ENCODE assay signal across 31 cellular contexts in the genomic region with DNA sequence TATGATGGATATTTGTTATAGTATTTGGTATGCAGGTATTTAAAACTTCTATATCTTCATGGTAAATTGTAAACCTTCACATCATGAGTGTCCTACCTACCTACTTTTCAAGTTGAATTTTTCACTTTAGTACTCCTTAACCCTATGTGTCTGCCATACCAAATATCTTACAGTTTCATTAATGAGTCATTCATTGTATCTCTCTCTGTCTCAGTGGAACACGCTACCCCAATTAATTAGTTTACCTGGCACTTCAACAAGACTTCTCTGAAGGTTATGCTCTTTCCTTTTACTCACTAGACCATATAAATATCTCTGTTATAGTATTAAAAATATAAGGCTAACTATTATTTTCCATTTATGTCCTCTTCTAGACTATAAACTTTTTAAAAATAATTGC.
"Had no signal": no experiment of that assay in that cellular context is flagged by ENCODE, and none has a peak within 500 bp of the region (broad histone marks: within the 10 kb centered on the region; RNA-seq: fewer than 3 reads in every experiment).

No MANE protein-coding gene starts in this region.

- H3K4me3 Mint-ChIP-seq: activated CD4-positive, alpha-beta memory T cell treated with anti-CD3 and anti-CD28 coated beads for 36 hours; activated naive CD4-positive, alpha-beta T cell treated with anti-CD3 and anti-CD28 coated beads, Interleukin-2, amount 10 ng/mL, durations not matched to agents 7 days and 5 days; activated naive CD8-positive, alpha-beta T cell treated with anti-CD3 and anti-CD28 coated beads, Interleukin-2, amount 10 ng/mL, durations not matched to agents 7 days and 5 days; activated T-helper 1 cell treated with anti-CD3 and anti-CD28 coated beads, Interleukin-12 subunit alpha, Interleukin-12 subunit beta, Interleukin-2, Interleukin-4 antibody, amounts not matched to agents 30 ng/mL and 10 ng/mL and 1 ng/mL, durations not matched to agents 14 hours and 24 hours and 36 hours; central memory CD8-positive, alpha-beta T cell; dendritic cell treated with granulocyte-macrophage colony-stimulating factor and Interleukin-4, amounts not matched to agents 40 ng/mL and 50 ng/mL, for 4 days; endodermal cell; nephron; stimulated activated effector memory CD8-positive, alpha-beta T cell treated with anti-CD3 and anti-CD28 coated beads, Interleukin-12 subunit alpha, Interleukin-12 subunit beta, amount 100 ng/mL, for 72 hours; T-helper 1 cell treated with Interleukin-12 subunit alpha and Interleukin-12 subunit beta and Interleukin-4 antibody, amounts not matched to agents 30 μg/mL and 1 μg/mL, for 36 hours had no signal

- DNase-seq: activated CD4-positive, alpha-beta memory T cell treated with anti-CD3 and anti-CD28 coated beads for 36 hours; activated CD4-positive, alpha-beta T cell treated with anti-CD3 and anti-CD28 coated beads for 48 hours; activated CD8-positive, alpha-beta memory T cell treated with anti-CD3 and anti-CD28 coated beads, Interleukin-2, amount 50 U/mL, for 4 hours; activated gamma-delta T cell; activated naive CD4-positive, alpha-beta T cell treated with anti-CD3 and anti-CD28 coated beads, Interleukin-2, amount 10 ng/mL, durations not matched to agents 7 days and 5 days; activated naive CD8-positive, alpha-beta T cell treated with anti-CD3 and anti-CD28 coated beads, Interleukin-2, amount 10 ng/mL, durations not matched to agents 7 days and 5 days; activated T-cell treated with anti-CD3 and anti-CD28 coated beads, Interleukin-2, amount 50 U/mL, for 1 hour; endodermal cell; esophagus squamous epithelium; gastrocnemius medialis; glutamatergic neuron; islet precursor cell; left cardiac atrium; left ventricle myocardium superior; right lobe of liver; stimulated activated CD4-positive, alpha-beta T cell treated with anti-CD3 and anti-CD28 coated beads, Interleukin-4, amount 100 ng/mL, for 24 hours; stomach; T-helper 9 cell; thyroid gland; upper lobe of left lung had no signal

- H3K27me3 ChIP-seq: gastrocnemius medialis, right lobe of liver, stomach, thyroid gland, upper lobe of left lung, vagina had no signal

- H3K4me1 Mint-ChIP-seq: activated naive CD4-positive, alpha-beta T cell treated with anti-CD3 and anti-CD28 coated beads, Interleukin-2, amount 10 ng/mL, durations not matched to agents 7 days and 5 days; central memory CD8-positive, alpha-beta T cell had no signal

- H3K36me3 Mint-ChIP-seq: activated CD4-positive, alpha-beta memory T cell treated with anti-CD3 and anti-CD28 coated beads for 36 hours; activated naive CD4-positive, alpha-beta T cell treated with anti-CD3 and anti-CD28 coated beads, Interleukin-2, amount 10 ng/mL, durations not matched to agents 7 days and 5 days; activated naive CD8-positive, alpha-beta T cell treated with anti-CD3 and anti-CD28 coated beads, Interleukin-2, amount 10 ng/mL, durations not matched to agents 7 days and 5 days; stimulated activated effector memory CD8-positive, alpha-beta T cell treated with anti-CD3 and anti-CD28 coated beads, Interleukin-12 subunit alpha, Interleukin-12 subunit beta, amount 100 ng/mL, for 72 hours had no signal

- FAIRE-seq: TTC549 had no signal

- H3K9me3 ChIP-seq: esophagus squamous epithelium, gastrocnemius medialis, right lobe of liver, stomach, thyroid gland, upper lobe of left lung, vagina had no signal

- H3K9me3 Mint-ChIP-seq: activated CD4-positive, alpha-beta memory T cell treated with anti-CD3 and anti-CD28 coated beads for 36 hours; activated naive CD4-positive, alpha-beta T cell treated with anti-CD3 and anti-CD28 coated beads, Interleukin-2, amount 10 ng/mL, durations not matched to agents 7 days and 5 days; activated naive CD8-positive, alpha-beta T cell treated with anti-CD3 and anti-CD28 coated beads, Interleukin-2, amount 10 ng/mL, durations not matched to agents 7 days and 5 days; activated T-helper 1 cell treated with anti-CD3 and anti-CD28 coated beads, Interleukin-12 subunit alpha, Interleukin-12 subunit beta, Interleukin-2, Interleukin-4 antibody, amounts not matched to agents 30 ng/mL and 10 ng/mL and 1 ng/mL, durations not matched to agents 14 hours and 24 hours and 36 hours; central memory CD8-positive, alpha-beta T cell; dendritic cell treated with granulocyte-macrophage colony-stimulating factor and Interleukin-4, amounts not matched to agents 40 ng/mL and 50 ng/mL, for 4 days; nephron; stimulated activated effector memory CD8-positive, alpha-beta T cell treated with anti-CD3 and anti-CD28 coated beads, Interleukin-12 subunit alpha, Interleukin-12 subunit beta, amount 100 ng/mL, for 72 hours; T-helper 1 cell treated with Interleukin-12 subunit alpha and Interleukin-12 subunit beta and Interleukin-4 antibody, amounts not matched to agents 30 μg/mL and 1 μg/mL, for 36 hours had no signal

- H3K36me3 ChIP-seq: esophagus squamous epithelium, gastrocnemius medialis, right lobe of liver, stomach, thyroid gland, upper lobe of left lung, vagina had no signal

- H3K4me3 ChIP-seq: esophagus squamous epithelium, gastrocnemius medialis, right lobe of liver, skin epidermis, stomach, thyroid gland, upper lobe of left lung, vagina had no signal

- ATAC-seq: activated CD4-positive, CD25-positive, alpha-beta regulatory T cell treated with anti-CD3 and anti-CD28 coated beads, Interleukin-2, amount 50 U/mL, for 24 hours; gastrocnemius medialis; left cardiac atrium; left ventricle myocardium superior; right lobe of liver; stimulated activated effector memory CD8-positive, alpha-beta T cell treated with anti-CD3 and anti-CD28 coated beads, Interleukin-12 subunit alpha, Interleukin-12 subunit beta, amount 100 ng/mL, for 72 hours had no signal

- H3K4me1 ChIP-seq: gastrocnemius medialis, right lobe of liver, stomach, thyroid gland, upper lobe of left lung, vagina had no signal

- H3K27me3 Mint-ChIP-seq: activated naive CD4-positive, alpha-beta T cell treated with anti-CD3 and anti-CD28 coated beads, Interleukin-2, amount 10 ng/mL, durations not matched to agents 7 days and 5 days; central memory CD8-positive, alpha-beta T cell; dendritic cell treated with granulocyte-macrophage colony-stimulating factor and Interleukin-4, amounts not matched to agents 40 ng/mL and 50 ng/mL, for 4 days had no signal

- H3K27ac ChIP-seq: esophagus squamous epithelium, gastrocnemius medialis, right lobe of liver, skin epidermis, stomach, thyroid gland, upper lobe of left lung, vagina, VCaP had no signal

- H3K27ac Mint-ChIP-seq: activated CD4-positive, alpha-beta memory T cell treated with anti-CD3 and anti-CD28 coated beads for 36 hours; activated naive CD4-positive, alpha-beta T cell treated with anti-CD3 and anti-CD28 coated beads, Interleukin-2, amount 10 ng/mL, durations not matched to agents 7 days and 5 days; activated naive CD8-positive, alpha-beta T cell treated with anti-CD3 and anti-CD28 coated beads, Interleukin-2, amount 10 ng/mL, durations not matched to agents 7 days and 5 days; activated T-helper 1 cell treated with anti-CD3 and anti-CD28 coated beads, Interleukin-12 subunit alpha, Interleukin-12 subunit beta, Interleukin-2, Interleukin-4 antibody, amounts not matched to agents 30 ng/mL and 10 ng/mL and 1 ng/mL, durations not matched to agents 14 hours and 24 hours and 36 hours; dendritic cell treated with granulocyte-macrophage colony-stimulating factor and Interleukin-4, amounts not matched to agents 40 ng/mL and 50 ng/mL, for 4 days; endodermal cell; nephron; stimulated activated effector memory CD8-positive, alpha-beta T cell treated with anti-CD3 and anti-CD28 coated beads, Interleukin-12 subunit alpha, Interleukin-12 subunit beta, amount 100 ng/mL, for 72 hours; T-helper 1 cell treated with Interleukin-12 subunit alpha and Interleukin-12 subunit beta and Interleukin-4 antibody, amounts not matched to agents 30 μg/mL and 1 μg/mL, for 36 hours had no signal
